25 cellular contexts compared by ENCODE assay signal in the genomic region with DNA sequence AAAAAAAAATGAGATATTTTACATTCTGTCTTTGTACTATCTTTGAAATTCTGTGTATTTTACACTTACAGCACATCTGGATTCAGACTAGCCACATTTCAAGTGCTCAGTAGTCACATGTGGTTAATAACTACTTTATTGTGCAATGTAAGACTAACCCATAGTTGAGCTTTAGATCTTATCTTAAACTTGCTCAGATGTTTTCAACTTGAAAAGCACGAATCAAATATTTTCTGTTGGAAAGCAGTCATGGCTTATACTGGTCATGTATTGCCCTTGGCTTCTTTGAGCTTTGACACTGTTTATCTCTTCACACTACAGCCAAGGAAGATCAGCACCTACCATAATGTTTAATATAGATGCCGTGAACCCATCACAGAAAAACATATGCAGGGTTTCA. TPM values are rescaled to one million over a fixed set of nuclear protein-coding genes. Genes with fewer than 3 reads are reported as not detected.
A peak's percentile ranks its signal among the peaks of the same experiment; 100 is the strongest.
DNase-seq lines count a peak whose midpoint lies in the region; ATAC-seq, FAIRE-seq and TF ChIP-seq lines count a peak whose summit lies in the region.
"Had no signal": no experiment of that assay in that cellular context is flagged by ENCODE, and none has a peak within 500 bp of the region (broad histone marks: within the 10 kb centered on the region; RNA-seq: fewer than 3 reads in every experiment).

No MANE protein-coding gene starts in this region.

- dilution Hi-C loops in keratinocyte (cut with MboI; ENCODE audit: extremely low pct_ligation_motif_present, low sequenced_read_pairs), result no loop called here

- H3K4me1 ChIP-seq in keratinocyte (ENCODE audit: control insufficient read depth, extremely low read depth, insufficient read depth, low read length), result peaks cover 18% of the 10 kb centered on the region
- H3K4me1 ChIP-seq in Karpas-422 (ENCODE audit: low read length), result peaks cover 17% of the 10 kb centered on the region
- H3K4me1 ChIP-seq: Caco-2 had no signal

- no peak overlapping the region for H3K4me3 ChIP-seq in Jurkat, Clone E6-1 (ENCODE audit: low read length)
- H3K4me3 ChIP-seq in keratinocyte (ENCODE audit: control insufficient read depth in 2 of 3, extremely low read depth in 1 of 3, insufficient read depth in 2 of 3, low read depth in 1 of 3, low read length in 3 of 3), result no peak overlapping the region
- H3K4me3 ChIP-seq in Karpas-422 (ENCODE audit: low read length), result no peak overlapping the region
- H3K4me3 ChIP-seq: BLaER1, breast epithelium, left ventricle myocardium inferior, stomach, upper lobe of left lung had no signal

- H2AFZ ChIP-seq in keratinocyte (ENCODE audit: control insufficient read depth, low read length), result no peak overlapping the region
- H2AFZ ChIP-seq in Karpas-422 (ENCODE audit: low read length), result no peak overlapping the region

- H3K9me1 ChIP-seq in keratinocyte (ENCODE audit: control insufficient read depth, extremely low read depth, insufficient read depth, low read length), result no peaks in the 10 kb centered on the region

- ATAC-seq in central memory CD8-positive, alpha-beta T cell (replicated peaks; ENCODE audit: extremely low read depth, poor library complexity, severe bottlenecking), result no peak
- ATAC-seq in HG02610 (IDR thresholded peaks at IDR 0.05; ENCODE audit: unreplicated experiment), result no peak
- ATAC-seq: activated naive CD8-positive, alpha-beta T cell treated with anti-CD3 and anti-CD28 coated beads, Interleukin-2, amount 50 U/mL, for 24 hours had no signal

- H3K9ac ChIP-seq in keratinocyte (ENCODE audit: control insufficient read depth, extremely low read depth, insufficient read depth, low read length) (no peak overlapping the region), Karpas-422 (ENCODE audit: low read length) (no peak overlapping the region)
- H3K9ac ChIP-seq: BLaER1 had no signal

- H3K27ac Mint-ChIP-seq in central memory CD8-positive, alpha-beta T cell (ENCODE audit: low read depth), result peak overlapping the region; percentile 75
- H3K27ac Mint-ChIP-seq: activated naive CD8-positive, alpha-beta T cell treated with anti-CD3 and anti-CD28 coated beads, Interleukin-2, amount 50 U/mL, for 24 hours had no signal

- H3K36me3 ChIP-seq in keratinocyte (ENCODE audit: control insufficient read depth in 2 of 2, extremely low read depth in 1 of 2, insufficient read depth in 2 of 2, low read length in 2 of 2) (peaks cover 4 to 21% of the 10 kb centered on the region in 2 experiments), Karpas-422 (ENCODE audit: insufficient read depth, low read length) (peaks cover 33% of the 10 kb centered on the region)

- H3K36me3 Mint-ChIP-seq in central memory CD8-positive, alpha-beta T cell (ENCODE audit: insufficient read depth), result peaks cover 40% of the 10 kb centered on the region

- peaks cover 83% of the 10 kb centered on the region for H3K79me2 ChIP-seq in keratinocyte (ENCODE audit: control insufficient read depth, insufficient read depth, low read length)
- H3K79me2 ChIP-seq in Karpas-422 (ENCODE audit: low read length), result peaks cover 78% of the 10 kb centered on the region

- no peak for TF ChIP-seq CTCF in keratinocyte (optimal IDR thresholded peaks at IDR 0.05 in 1 of 3, IDR thresholded peaks at IDR 0.05 in 1 of 3, conservative IDR thresholded peaks at IDR 0.05 in 1 of 3; ENCODE audit: extremely low read depth in 1 of 3, insufficient read depth in 2 of 3, low read length in 3 of 3)

- no peak overlapping the region for H3K4me3 Mint-ChIP-seq in central memory CD8-positive, alpha-beta T cell
- H3K4me3 Mint-ChIP-seq: activated naive CD8-positive, alpha-beta T cell treated with anti-CD3 and anti-CD28 coated beads, Interleukin-2, amount 50 U/mL, for 24 hours; neural crest cell had no signal

- H3K9me2 ChIP-seq in Karpas-422 (replicated peaks; ENCODE audit: insufficient read depth, low read length), result no peaks in the 10 kb centered on the region

- H3K4me2 ChIP-seq in keratinocyte (ENCODE audit: control insufficient read depth, extremely low read depth, insufficient read depth, low read depth, low read length) (no peak overlapping the region), Karpas-422 (ENCODE audit: low read depth, low read length, poor library complexity, severe bottlenecking) (no peak overlapping the region)
- H3K4me2 ChIP-seq: BLaER1 had no signal

- H3K27me3 ChIP-seq in keratinocyte (ENCODE audit: control insufficient read depth, extremely low read depth, insufficient read depth, low read length), result no peaks in the 10 kb centered on the region
- H3K27me3 ChIP-seq in Karpas-422 (ENCODE audit: low read length), result no peaks in the 10 kb centered on the region
- H3K27me3 ChIP-seq: BLaER1, breast epithelium, stomach, upper lobe of left lung had no signal

- H4K20me1 ChIP-seq in keratinocyte (ENCODE audit: control insufficient read depth, extremely low read depth, insufficient read depth, low read length), result peaks cover 3% of the 10 kb centered on the region
- 0 out of 2 replicates have a peak, but pooled peaks cover 4% of the 10 kb centered on the region for H4K20me1 ChIP-seq in Karpas-422 (ENCODE audit: insufficient read depth, low read depth, low read length)

- H3K27me3 Mint-ChIP-seq in central memory CD8-positive, alpha-beta T cell, result no peaks in the 10 kb centered on the region

- DNase-seq in EH (ENCODE audit: low read depth) (peak; percentile 77), keratinocyte (ENCODE audit: low read depth, low spot score) (no peak), NCI-H1092 treated with DMSO at 0.1 percent for 48 hours (lab: John Stamatoyannopoulos, UW) (no peak), NCI-H2107 treated with DMSO at 0.1 percent for 48 hours (lab: John Stamatoyannopoulos, UW; ENCODE audit: unreplicated experiment) (no peak), Karpas-422 (no peak)
- peak; percentile 20 for DNase-seq in Jurkat, Clone E6-1 (ENCODE audit: low read depth, low spot score)
- DNase-seq in central memory CD8-positive, alpha-beta T cell (ENCODE audit: low spot score in 2 of 2), result no peak
- DNase-seq: activated CD4-positive, alpha-beta T cell treated with anti-CD3 and anti-CD28 coated beads, Interleukin-2, amount 50 U/mL, for 48 hours; activated effector memory CD4-positive, alpha-beta T cell treated with anti-CD3 and anti-CD28 coated beads, Interleukin-2, amount 50 U/mL, for 16 hours; activated naive CD8-positive, alpha-beta T cell treated with anti-CD3 and anti-CD28 coated beads, Interleukin-2, amount 50 U/mL, for 24 hours; Caco-2; KBM-7; left ventricle myocardium inferior; NCI-H1092; NCI-H2081 treated with DMSO at 0.1 percent for 48 hours; NCI-H446 treated with DMSO at 0.1 percent for 48 hours; stimulated activated CD4-positive, alpha-beta T cell treated with anti-CD3 and anti-CD28 coated beads, Interleukin-4, amount 100 ng/mL, for 24 hours; stomach; upper lobe of left lung; WERI-Rb-1 had no signal

- FAIRE-seq in keratinocyte (lab: Jason Lieb, UNC), result no peak
- FAIRE-seq: RCC 7860 had no signal

- peak overlapping the region; percentile 20 for H3K27ac ChIP-seq in keratinocyte (ENCODE audit: control insufficient read depth, insufficient read depth, low read length)
- no peak overlapping the region for H3K27ac ChIP-seq in Karpas-422 (ENCODE audit: low read length)
- H3K27ac ChIP-seq: BLaER1, breast epithelium, left ventricle myocardium inferior, stomach, upper lobe of left lung, WERI-Rb-1 had no signal

- peaks cover 48% of the 10 kb centered on the region for H3K4me1 Mint-ChIP-seq in central memory CD8-positive, alpha-beta T cell

- no peaks in the 10 kb centered on the region for H3K9me3 Mint-ChIP-seq in central memory CD8-positive, alpha-beta T cell
- H3K9me3 Mint-ChIP-seq: activated naive CD8-positive, alpha-beta T cell treated with anti-CD3 and anti-CD28 coated beads, Interleukin-2, amount 50 U/mL, for 24 hours; neural crest cell had no signal

- H3K9me3 ChIP-seq in keratinocyte (ENCODE audit: control insufficient read depth, low read depth, low read length) (no peaks in the 10 kb centered on the region), Karpas-422 (ENCODE audit: low read length) (no peaks in the 10 kb centered on the region)
- H3K9me3 ChIP-seq: BLaER1, breast epithelium, Caco-2, left ventricle myocardium inferior, stomach, upper lobe of left lung had no signal

RNA-seq across cellular contexts. Expression of a gene that starts 4.3 kb away (rescaled TPM):
- 124 TPM for polyA plus RNA-seq in Jurkat, Clone E6-1 (2012; ENCODE audit: insufficient read depth, insufficient read length)
- 81.5 to 143 TPM (median 104 TPM) in 3 replicates for polyA plus RNA-seq in keratinocyte
- polyA plus RNA-seq in keratinocyte (2011; ENCODE audit: low read depth), result 14.6 TPM
- 56.8 and 91.0 TPM in 2 replicates for polyA plus RNA-seq in keratinocyte (2011; cell fraction: cytosol; rRNA removed)
- polyA plus RNA-seq in keratinocyte (2011; cell fraction: nucleus; rRNA removed), result 35.3 and 43.8 TPM in 2 replicates
- 66.1 and 88.2 TPM in 2 replicates for polyA plus RNA-seq in keratinocyte (2012; ENCODE audit: low replicate concordance)
- polyA minus RNA-seq in keratinocyte, result 17.2 to 29.0 TPM (median 22.5 TPM) in 3 replicates
- 22.1 TPM for polyA minus RNA-seq in keratinocyte (2011; cell fraction: cytosol; rRNA and poly(A)+ RNA removed)
- 6.0 and 11.0 TPM in 2 replicates for polyA minus RNA-seq in keratinocyte (2011; cell fraction: nucleus; rRNA and poly(A)+ RNA removed)
- 57.5 and 86.1 TPM in 2 replicates for total RNA-seq in Karpas-422 (2014; rRNA removed; shearing (Covaris generic); ENCODE audit: low replicate concordance)

Comparison
In these comparisons a context has a peak if more than half of its experiments do, and no peak if none do; other contexts are left out.
1. DNase-seq: peak in EH (single experiment) and Jurkat, Clone E6-1 (single experiment); none in central memory CD8-positive, alpha-beta T cell (0 of 2), keratinocyte (single experiment), NCI-H1092 treated with DMSO at 0.1 percent for 48 hours (single experiment), NCI-H2107 treated with DMSO at 0.1 percent for 48 hours (single experiment) and Karpas-422 (single experiment).